Comparison of ENCODE assay signal across 1 cellular context in the genomic region with DNA sequence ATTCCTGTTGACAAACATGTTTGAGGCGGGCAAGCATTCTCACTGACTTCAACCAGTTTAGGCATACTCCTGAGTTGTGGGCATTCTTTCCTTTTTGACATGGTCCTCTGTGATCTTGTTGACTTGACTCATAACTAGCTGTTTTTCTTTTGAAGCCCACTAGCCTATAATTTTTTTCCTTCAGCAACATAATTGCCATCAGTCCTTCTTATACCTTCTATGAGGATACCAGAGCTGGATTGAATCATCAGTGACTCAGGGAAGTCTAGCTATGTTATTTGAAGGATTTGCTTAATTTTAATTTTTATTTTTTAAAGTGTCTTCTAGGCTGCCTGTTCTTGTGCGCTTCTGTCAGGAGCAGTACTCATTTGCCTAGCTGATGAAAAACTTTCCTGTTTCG.
TF ChIP-seq lines count a peak whose summit lies in the region.

No MANE protein-coding gene starts in this region.

TF ChIP-seq in SK-N-SH treated with all-trans-retinoic acid at 6 μM for 48 hours, 23 proteins besides CTCF, POLR2A, EP300 and RAD21 (continued from another document):
- TF ChIP-seq PATZ1 (CRISPR knock-in tag; IDR thresholded peaks at IDR 0.05; ENCODE audit: borderline replicate concordance) (no peak), ISL1 (CRISPR knock-in tag; IDR thresholded peaks at IDR 0.05) (no peak), ARNTL (CRISPR knock-in tag; IDR thresholded peaks at IDR 0.05; ENCODE audit: borderline replicate concordance, low read depth) (no peak), ZNF70 (CRISPR knock-in tag; IDR thresholded peaks at IDR 0.05) (no peak), PPARA (CRISPR knock-in tag; IDR thresholded peaks at IDR 0.05; ENCODE audit: borderline replicate concordance) (no peak)
